ENCODE assay signal across 15 cellular contexts in genomic region chr16:4385789-4386451, GRCh38. TPM values are rescaled to one million over a fixed set of nuclear protein-coding genes. Genes with fewer than 3 reads are reported as not detected.
DNase-seq lines count a peak whose midpoint lies in the region; ATAC-seq and TF ChIP-seq lines count a peak whose summit lies in the region.
"Had no signal": no experiment of that assay in that cellular context is flagged by ENCODE, and none has a peak within 500 bp of the region (broad histone marks: within the 10 kb centered on the region; RNA-seq: fewer than 3 reads in every experiment).

No MANE protein-coding gene starts in this region.

- no peak overlapping the region for H3K4me3 Mint-ChIP-seq in WTC11
- no peak overlapping the region for H3K4me3 Mint-ChIP-seq in stimulated activated effector memory CD8-positive, alpha-beta T cell treated with anti-CD3 and anti-CD28 coated beads, Interleukin-12 subunit alpha, Interleukin-12 subunit beta, amount 100 ng/mL, for 72 hours
- H3K4me3 Mint-ChIP-seq: activated CD4-positive, alpha-beta T cell treated with anti-CD3 and anti-CD28 coated beads for 36 hours; activated T-helper 1 cell treated with anti-CD3 and anti-CD28 coated beads, Interleukin-12 subunit alpha, Interleukin-12 subunit beta, Interleukin-2, Interleukin-4 antibody, amounts not matched to agents 30 ng/mL and 10 ng/mL and 1 ng/mL, durations not matched to agents 14 hours and 24 hours and 36 hours; T-cell had no signal

- ATAC-seq in WTC11: no peak
- ATAC-seq in stimulated activated effector memory CD8-positive, alpha-beta T cell treated with anti-CD3 and anti-CD28 coated beads, Interleukin-12 subunit alpha, Interleukin-12 subunit beta, amount 100 ng/mL, for 72 hours: no peak
- ATAC-seq: activated CD4-positive, alpha-beta T cell treated with anti-CD3 and anti-CD28 coated beads for 36 hours; T-cell had no signal

- DNase-seq in EH (ENCODE audit: low read depth): peak; percentile 36
- no peak for DNase-seq in WTC11 (ENCODE audit: low spot score)
- DNase-seq in islet precursor cell: peak; percentile 47
- no peak for DNase-seq in stimulated activated effector memory CD8-positive, alpha-beta T cell treated with anti-CD3 and anti-CD28 coated beads, Interleukin-12 subunit alpha, Interleukin-12 subunit beta, amount 100 ng/mL, for 72 hours (ENCODE audit: low spot score in 2 of 2)
- no peak for DNase-seq in RKO (ENCODE audit: low spot score)
- no peak for DNase-seq in OCI-LY7 (ENCODE audit: low spot score)
- DNase-seq in activated CD4-positive, CD25-positive, alpha-beta regulatory T cell (lab: John Stamatoyannopoulos, UW): no peak
- no peak for DNase-seq in NCI-H146 treated with DMSO at 0.1 percent for 48 hours (lab: John Stamatoyannopoulos, UW; ENCODE audit: unreplicated experiment)
- DNase-seq: activated CD4-positive, alpha-beta T cell treated with anti-CD3 and anti-CD28 coated beads for 36 hours; CD4-positive, alpha-beta memory T cell; GOT3; hypothalamus; midbrain had no signal

- H3K4me1 ChIP-seq in OCI-LY7 (ENCODE audit: insufficient read depth, low read length, poor library complexity, severe bottlenecking): no peaks in the 10 kb centered on the region

- H3K79me2 ChIP-seq in OCI-LY7 (ENCODE audit: insufficient read depth, low read depth, low read length): no peaks in the 10 kb centered on the region

- peak overlapping the region; percentile 41; the same call in 1 of the 2 replicates for H3K27ac Mint-ChIP-seq in WTC11
- H3K27ac Mint-ChIP-seq in stimulated activated effector memory CD8-positive, alpha-beta T cell treated with anti-CD3 and anti-CD28 coated beads, Interleukin-12 subunit alpha, Interleukin-12 subunit beta, amount 100 ng/mL, for 72 hours: peak overlapping the region; percentile 81
- H3K27ac Mint-ChIP-seq: activated CD4-positive, alpha-beta T cell treated with anti-CD3 and anti-CD28 coated beads for 36 hours; activated T-helper 1 cell treated with anti-CD3 and anti-CD28 coated beads, Interleukin-12 subunit alpha, Interleukin-12 subunit beta, Interleukin-2, Interleukin-4 antibody, amounts not matched to agents 30 ng/mL and 10 ng/mL and 1 ng/mL, durations not matched to agents 14 hours and 24 hours and 36 hours; T-cell had no signal

- CTCF ChIA-PET in WTC11 (lab: Charles Lee): interaction anchor here (0.7 to 9.6 kb wide), 5 partner anchors 8 to 27 kb away, joined by 3 to 316 read pairs (median 6); no protein-coding TSS in a partner anchor
- CTCF ChIA-PET in OCI-LY7 (lab: Charles Lee; ENCODE audit: unreplicated experiment): no interaction called here

- H3K9me3 ChIP-seq in OCI-LY7 (ENCODE audit: low read length): no peaks in the 10 kb centered on the region

- BruUV-seq in OCI-LY7 (replicated peaks; lab: Mats Ljungman, UMichigan): no TSS peak

- H4K20me1 ChIP-seq in OCI-LY7 (ENCODE audit: insufficient read depth, low read length): no peaks in the 10 kb centered on the region

- no peak for TF ChIP-seq CTCF in WTC11 (IDR thresholded peaks at IDR 0.05)
- no peak for TF ChIP-seq CTCF in OCI-LY7 (conservative IDR thresholded peaks at IDR 0.05; ENCODE audit: low read length)

- H3K4me3 ChIP-seq in OCI-LY7 (ENCODE audit: low read depth, low read length, poor library complexity, severe bottlenecking): no peak overlapping the region

- POLR2A ChIA-PET in WTC11 (lab: Charles Lee) (interaction anchor here (1.7 kb wide), 1 partner anchor 13 kb away, joined by 5 read pairs; no protein-coding TSS in a partner anchor), OCI-LY7 (lab: Charles Lee) (no interaction called here)

- intact Hi-C loops in OCI-LY7 (cut with micrococcal nuclease; ENCODE audit: unreplicated experiment): no loop called here

- no peak overlapping the region for H2AFZ ChIP-seq in OCI-LY7 (ENCODE audit: low read length)

- no peak overlapping the region for H3K4me2 ChIP-seq in OCI-LY7 (ENCODE audit: low read length)

- no peaks in the 10 kb centered on the region for H3K9me2 ChIP-seq in OCI-LY7 (ENCODE audit: insufficient read depth, low read length)

- H3K36me3 Mint-ChIP-seq in WTC11: no peaks in the 10 kb centered on the region
- peaks cover 69% of the 10 kb centered on the region for H3K36me3 Mint-ChIP-seq in stimulated activated effector memory CD8-positive, alpha-beta T cell treated with anti-CD3 and anti-CD28 coated beads, Interleukin-12 subunit alpha, Interleukin-12 subunit beta, amount 100 ng/mL, for 72 hours

- no peaks in the 10 kb centered on the region for H3K27me3 Mint-ChIP-seq in WTC11 (ENCODE audit: low read depth)
- H3K27me3 Mint-ChIP-seq: activated CD4-positive, alpha-beta T cell treated with anti-CD3 and anti-CD28 coated beads for 36 hours; CD4-positive, alpha-beta memory T cell; T-cell had no signal

- peaks cover 40% of the 10 kb centered on the region; the same call in 1 of the 2 replicates for H3K36me3 ChIP-seq in OCI-LY7 (ENCODE audit: insufficient read depth, low read length)

- H3K27ac ChIP-seq in OCI-LY7 (ENCODE audit: low read depth, low read length, poor library complexity, severe bottlenecking): no peak overlapping the region

- H3K9me3 Mint-ChIP-seq in WTC11: no peaks in the 10 kb centered on the region
- no peaks in the 10 kb centered on the region for H3K9me3 Mint-ChIP-seq in stimulated activated effector memory CD8-positive, alpha-beta T cell treated with anti-CD3 and anti-CD28 coated beads, Interleukin-12 subunit alpha, Interleukin-12 subunit beta, amount 100 ng/mL, for 72 hours
- H3K9me3 Mint-ChIP-seq: activated T-helper 1 cell treated with anti-CD3 and anti-CD28 coated beads, Interleukin-12 subunit alpha, Interleukin-12 subunit beta, Interleukin-2, Interleukin-4 antibody, amounts not matched to agents 30 ng/mL and 10 ng/mL and 1 ng/mL, durations not matched to agents 14 hours and 24 hours and 36 hours; CD4-positive, alpha-beta memory T cell; T-cell had no signal

- peaks cover 22% of the 10 kb centered on the region for H3K4me1 Mint-ChIP-seq in WTC11
- H3K4me1 Mint-ChIP-seq in stimulated activated effector memory CD8-positive, alpha-beta T cell treated with anti-CD3 and anti-CD28 coated beads, Interleukin-12 subunit alpha, Interleukin-12 subunit beta, amount 100 ng/mL, for 72 hours: no peaks in the 10 kb centered on the region
- H3K4me1 Mint-ChIP-seq: activated CD4-positive, alpha-beta T cell treated with anti-CD3 and anti-CD28 coated beads for 36 hours; T-cell had no signal

TF ChIP-seq in WTC11, 78 proteins besides CTCF, POLR2A, EP300 and RAD21:
- TF ChIP-seq FOXP1 (CRISPR knock-in tag; IDR thresholded peaks at IDR 0.05; ENCODE audit: borderline replicate concordance) (no peak), NFE2L1 (CRISPR knock-in tag; IDR thresholded peaks at IDR 0.05) (no peak), USF1 (CRISPR knock-in tag; IDR thresholded peaks at IDR 0.05) (no peak), ETV6 (CRISPR knock-in tag; IDR thresholded peaks at IDR 0.05) (no peak), STAT6 (CRISPR knock-in tag; conservative IDR thresholded peaks at IDR 0.05; ENCODE audit: low read depth) (no peak), IRF2 (CRISPR knock-in tag; IDR thresholded peaks at IDR 0.05; ENCODE audit: borderline replicate concordance, low read depth) (no peak), ZBTB21 (CRISPR knock-in tag; IDR thresholded peaks at IDR 0.05; ENCODE audit: borderline replicate concordance) (no peak), ZNF263 (CRISPR knock-in tag; IDR thresholded peaks at IDR 0.05; ENCODE audit: low read depth) (no peak), CDX4 (CRISPR knock-in tag; IDR thresholded peaks at IDR 0.05; ENCODE audit: borderline replicate concordance) (no peak), TP53 (CRISPR knock-in tag; IDR thresholded peaks at IDR 0.05) (no peak)

RNA-seq across cellular contexts. Expression of gene VASN, which starts 14.3 kb away (rescaled TPM):
- 8.0 to 9.1 TPM (median 8.3 TPM) in 3 replicates for total RNA-seq in WTC11 (2021)
- not detected in 2 replicates for total RNA-seq in OCI-LY7 (2014; rRNA removed; shearing (Covaris generic))
- not detected in 2 replicates for total RNA-seq in OCI-LY7 (2022)
- total RNA-seq: activated CD4-positive, alpha-beta T cell treated with anti-CD3 and anti-CD28 coated beads for 36 hours had no signal

RNA-seq across cellular contexts. Expression of gene CORO7, which starts 30.5 kb away (rescaled TPM):
- total RNA-seq in WTC11 (2021) (36.7 to 45.5 TPM (median 38.6 TPM) in 3 replicates), OCI-LY7 (2022) (112 and 115 TPM in 2 replicates)
- 64.0 and 77.2 TPM in 2 replicates for total RNA-seq in OCI-LY7 (2014; rRNA removed; shearing (Covaris generic))

RNA-seq across cellular contexts. Expression of gene PAM16, which starts 34.8 kb away (rescaled TPM):
- total RNA-seq in WTC11 (2021): 87.2 to 93.7 TPM (median 88.9 TPM) in 3 replicates
- 80.6 and 92.1 TPM in 2 replicates for total RNA-seq in OCI-LY7 (2014; rRNA removed; shearing (Covaris generic))
- total RNA-seq in OCI-LY7 (2022): 77.4 and 82.4 TPM in 2 replicates

RNA-seq across cellular contexts. Expression of gene DNAJA3, which starts 39.7 kb away (rescaled TPM):
- 54.8 to 64.1 TPM (median 56.0 TPM) in 3 replicates for total RNA-seq in WTC11 (2021)
- 89.8 and 94.5 TPM in 2 replicates for total RNA-seq in OCI-LY7 (2014; rRNA removed; shearing (Covaris generic))
- total RNA-seq in OCI-LY7 (2022): 89.7 and 94.3 TPM in 2 replicates

Comparison
In these comparisons a context has a peak if more than half of its experiments do, and no peak if none do; other contexts are left out.
1. DNase-seq: peak in EH (single experiment) and islet precursor cell (single experiment); none in WTC11 (single experiment), stimulated activated effector memory CD8-positive, alpha-beta T cell treated with anti-CD3 and anti-CD28 coated beads, Interleukin-12 subunit alpha, Interleukin-12 subunit beta, amount 100 ng/mL, for 72 hours (0 of 2), RKO (single experiment), OCI-LY7 (single experiment), activated CD4-positive, CD25-positive, alpha-beta regulatory T cell (0 of 4) and NCI-H146 treated with DMSO at 0.1 percent for 48 hours (single experiment).